In the genomic region with DNA sequence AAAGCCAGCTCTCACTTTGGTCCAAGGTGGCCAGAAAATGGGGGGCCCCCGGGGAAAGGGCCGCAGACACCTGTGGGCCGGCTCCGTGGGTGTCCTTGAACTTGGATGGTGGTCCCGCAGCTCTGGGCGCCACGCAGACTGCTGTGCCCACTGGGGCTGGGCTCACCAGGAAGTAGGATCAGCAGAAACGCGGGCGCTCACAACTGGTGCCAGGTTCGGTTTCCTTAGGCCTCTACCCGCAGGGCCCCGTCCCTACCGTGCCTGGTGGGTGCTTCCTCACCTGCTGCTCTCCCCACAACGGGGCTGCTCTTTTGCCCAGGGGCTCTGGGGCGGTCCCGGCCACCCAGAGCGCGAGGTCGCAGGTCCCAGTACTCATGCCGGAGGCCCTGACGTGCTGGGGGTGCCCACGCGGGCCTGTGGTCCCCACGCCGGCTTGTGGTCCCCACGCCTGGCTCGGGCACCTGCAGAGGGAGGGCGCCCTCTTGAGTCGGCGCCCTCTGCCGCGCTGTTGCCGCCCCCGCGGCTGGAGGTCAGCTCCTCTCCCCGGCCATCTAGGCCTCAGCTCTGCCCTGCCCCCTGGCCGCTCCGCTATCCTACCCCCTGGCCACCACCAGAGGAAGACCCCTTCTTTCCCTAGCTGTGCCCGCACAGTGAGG, we compare ENCODE assay signal across 19 cellular contexts.
DNase-seq lines count a peak whose midpoint lies in the region; ATAC-seq, FAIRE-seq and TF ChIP-seq lines count a peak whose summit lies in the region.
"Had no signal": no experiment of that assay in that cellular context is flagged by ENCODE, and none has a peak within 500 bp of the region (broad histone marks: within the 10 kb centered on the region; RNA-seq: fewer than 3 reads in every experiment).

No MANE protein-coding gene starts in this region.

- H4K91ac ChIP-seq in trophoblast cell (ENCODE audit: low read depth, low read length): no peak overlapping the region

- H2AFZ ChIP-seq in K562 (ENCODE audit: low read depth, low read length) (no peak overlapping the region), trophoblast cell (ENCODE audit: insufficient read depth, low read length, poor library complexity) (no peak overlapping the region)

- no peak overlapping the region for H2BK5ac ChIP-seq in trophoblast cell (ENCODE audit: low read depth, low read length, poor library complexity)

- peak; percentile 52 for DNase-seq in right atrium auricular region (ENCODE audit: low spot score)
- DNase-seq in Right ventricle myocardium inferior (ENCODE audit: missing footprints): no peak
- peak in 1 of 4 experiments; percentile 6 for DNase-seq in K562 (ENCODE audit: extremely low read depth in 1 of 4, low spot score in 3 of 4)
- no peak for DNase-seq in trophoblast cell
- DNase-seq in testis: no peak
- no peak for DNase-seq in activated naive CD8-positive, alpha-beta T cell treated with anti-CD3 and anti-CD28 coated beads, Interleukin-2, amount 50 U/mL, for 24 hours
- DNase-seq in cortex of kidney (lab: John Stamatoyannopoulos, UW): no peak
- DNase-seq in Ammon's horn (ENCODE audit: low spot score): no peak
- DNase-seq: AML-193; CD4-positive, alpha-beta memory T cell; DMS153; DMS79; GDM1 had no signal

- intact Hi-C loops in Right ventricle myocardium inferior (cut with DNase I) (no loop called here), K562 (cut with micrococcal nuclease) (no loop called here), testis (cut with DNase I; ENCODE audit: low total_unique reads) (no loop called here)

- H3K4me1 ChIP-seq in right atrium auricular region: no peaks in the 10 kb centered on the region
- H3K4me1 ChIP-seq in K562 (replicated peaks in 1 of 2; ENCODE audit: control insufficient read depth in 2 of 2, insufficient read depth in 2 of 2, low read length in 2 of 2): peaks cover 0 to 9% of the 10 kb centered on the region in 2 experiments; a peak in 1 of 5 replicates
- no peaks in the 10 kb centered on the region for H3K4me1 ChIP-seq in trophoblast cell (ENCODE audit: control insufficient read depth in 1 of 2, insufficient read depth in 2 of 2, low read length in 2 of 2)
- H3K4me1 ChIP-seq in testis: peaks cover 13% of the 10 kb centered on the region
- H3K4me1 ChIP-seq: A549, BLaER1, HAP-1 had no signal

- no peak overlapping the region for H4K12ac ChIP-seq in trophoblast cell (ENCODE audit: low read depth, low read length)

- no peak overlapping the region for H2AK5ac ChIP-seq in trophoblast cell (ENCODE audit: low read length)

- TF ChIP-seq POLR2A in K562 (conservative IDR thresholded peaks at IDR 0.05) (no peak), testis (IDR thresholded peaks at IDR 0.05) (no peak)

- H3K4me3 Mint-ChIP-seq in activated naive CD8-positive, alpha-beta T cell treated with anti-CD3 and anti-CD28 coated beads, Interleukin-2, amount 50 U/mL, for 24 hours: no peak overlapping the region
- H3K4me3 Mint-ChIP-seq: CD14-positive monocyte; CD4-positive, alpha-beta memory T cell had no signal

- TF ChIP-seq EP300 in K562 (IDR thresholded peaks at IDR 0.05; ENCODE audit: low read length): no peak

- POLR2A ChIA-PET in K562 (lab: Yijun Ruan, JAX): interaction anchor here (0.5 kb wide), 1 partner anchor 693 kb away, joined by 4 read pairs; no protein-coding TSS in a partner anchor

- H3K9me3 ChIP-seq in right atrium auricular region: no peaks in the 10 kb centered on the region
- no peaks in the 10 kb centered on the region for H3K9me3 ChIP-seq in K562 (replicated peaks; ENCODE audit: control insufficient read depth, insufficient read depth, low read depth, low read length)
- H3K9me3 ChIP-seq in trophoblast cell (ENCODE audit: insufficient read depth, low read depth, low read length): peaks cover 49% of the 10 kb centered on the region
- H3K9me3 ChIP-seq in testis: no peaks in the 10 kb centered on the region
- H3K9me3 ChIP-seq: HAP-1 had no signal

- H3K23ac ChIP-seq in trophoblast cell (ENCODE audit: low read length): no peak overlapping the region

- no peak for TF ChIP-seq CTCF in right atrium auricular region (IDR thresholded peaks at IDR 0.05)
- TF ChIP-seq CTCF in K562 (IDR thresholded peaks at IDR 0.05 in 2 of 3, conservative IDR thresholded peaks at IDR 0.05 in 1 of 3; ENCODE audit: insufficient read depth in 2 of 3, low read depth in 1 of 3, low read length in 3 of 3): 0 out of 6 replicates have a peak, but pooled peaks have one; percentile 7 to 25 (median 23)
- TF ChIP-seq CTCF in testis (IDR thresholded peaks at IDR 0.05): no peak

- no TSS peak for BruUV-seq in K562 (replicated peaks; lab: Mats Ljungman, UMichigan)

- H4K20me1 ChIP-seq in K562 (replicated peaks; ENCODE audit: control insufficient read depth, insufficient read depth, low read length): no peaks in the 10 kb centered on the region
- H4K20me1 ChIP-seq: BLaER1 had no signal

- H3K27me3 Mint-ChIP-seq in activated naive CD8-positive, alpha-beta T cell treated with anti-CD3 and anti-CD28 coated beads, Interleukin-2, amount 50 U/mL, for 24 hours: no peaks in the 10 kb centered on the region
- H3K27me3 Mint-ChIP-seq: CD4-positive, alpha-beta memory T cell had no signal

- no peak for FAIRE-seq in K562 (lab: Jason Lieb, UNC)
- FAIRE-seq: A549, H1 had no signal

- H2BK12ac ChIP-seq in trophoblast cell (ENCODE audit: low read length): no peak overlapping the region

- no peaks in the 10 kb centered on the region for H3K27me3 ChIP-seq in right atrium auricular region
- H3K27me3 ChIP-seq in K562 (ENCODE audit: control insufficient read depth in 2 of 2, insufficient read depth in 2 of 2, low read length in 2 of 2): peaks cover 0 to 6% of the 10 kb centered on the region in 2 experiments; a peak in 1 of 5 replicates
- H3K27me3 ChIP-seq in trophoblast cell (ENCODE audit: insufficient read depth, low read length): no peaks in the 10 kb centered on the region
- H3K27me3 ChIP-seq in testis: no peaks in the 10 kb centered on the region
- H3K27me3 ChIP-seq: BLaER1 had no signal

- no peaks in the 10 kb centered on the region for H3K4me1 Mint-ChIP-seq in activated naive CD8-positive, alpha-beta T cell treated with anti-CD3 and anti-CD28 coated beads, Interleukin-2, amount 50 U/mL, for 24 hours
- H3K4me1 Mint-ChIP-seq: CD14-positive monocyte; CD4-positive, alpha-beta memory T cell had no signal

- no peak for ATAC-seq in Right ventricle myocardium inferior
- peak; percentile 74 for ATAC-seq in K562
- no peak for ATAC-seq in activated naive CD8-positive, alpha-beta T cell treated with anti-CD3 and anti-CD28 coated beads, Interleukin-2, amount 50 U/mL, for 24 hours
- ATAC-seq: A549 had no signal

- no peaks in the 10 kb centered on the region for H3K79me1 ChIP-seq in trophoblast cell (ENCODE audit: low read length)

- H3K4me3 ChIP-seq in right atrium auricular region (no peak overlapping the region), K562 (no peak overlapping the region), trophoblast cell (ENCODE audit: low read depth, low read length) (peak overlapping the region; percentile 59), testis (peak overlapping the region; percentile 37 to 52)
- H3K4me3 ChIP-seq: A549, BLaER1, HAP-1 had no signal

- no peaks in the 10 kb centered on the region for H3K79me2 ChIP-seq in K562 (ENCODE audit: control insufficient read depth, insufficient read depth, low read length)
- H3K79me2 ChIP-seq in trophoblast cell (ENCODE audit: control insufficient read depth, insufficient read depth, low read length, poor library complexity): no peaks in the 10 kb centered on the region

- no peak overlapping the region for H3K14ac ChIP-seq in trophoblast cell (ENCODE audit: low read length)

- 2% methylated on average over 24 of the region's 40 CpGs for WGBS in K562 (ENCODE audit: insufficient coverage, low coverage, missing lambda C conversion rate)
- no CpG with 5 or more reads among the region's 40 CpGs for WGBS in trophoblast cell (ENCODE audit: extremely low coverage, insufficient coverage, insufficient read length)
- WGBS in testis, 2 donors: 56 to 88% methylated on average over 24 to 40 of the region's 40 CpGs

- H3K27ac Mint-ChIP-seq in activated naive CD8-positive, alpha-beta T cell treated with anti-CD3 and anti-CD28 coated beads, Interleukin-2, amount 50 U/mL, for 24 hours: no peak overlapping the region
- H3K27ac Mint-ChIP-seq: CD14-positive monocyte; CD4-positive, alpha-beta memory T cell had no signal

- TF ChIP-seq RAD21 in K562 (CRISPR knock-in tag; conservative IDR thresholded peaks at IDR 0.05 in 1 of 2, IDR thresholded peaks at IDR 0.05 in 1 of 2): peak in 1 of 2 experiments; percentile 11; a peak in 1 of 4 replicates

- in situ Hi-C loops in K562 (cut with MboI): no loop called here

- H3K4ac ChIP-seq in trophoblast cell (ENCODE audit: low read depth, low read length): no peak overlapping the region

- H3K27ac ChIP-seq in right atrium auricular region: no peak overlapping the region
- no peak overlapping the region for H3K27ac ChIP-seq in K562 (ENCODE audit: extremely low read depth, low read depth, low read length)
- H3K27ac ChIP-seq in trophoblast cell (ENCODE audit: low read depth, low read length): no peak overlapping the region
- H3K27ac ChIP-seq in testis: no peak overlapping the region
- H3K27ac ChIP-seq: 22Rv1, A549, BLaER1 had no signal

- H3K9ac ChIP-seq in K562 (ENCODE audit: insufficient read depth in 1 of 2, low read depth in 2 of 2, low read length in 2 of 2) (no peak overlapping the region), trophoblast cell (ENCODE audit: low read length) (no peak overlapping the region)
- H3K9ac ChIP-seq: BLaER1 had no signal

- no peaks in the 10 kb centered on the region for H3K9me1 ChIP-seq in K562 (ENCODE audit: control insufficient read depth, insufficient read depth, low read length)

- H3K36me3 ChIP-seq in right atrium auricular region (no peaks in the 10 kb centered on the region), K562 (ENCODE audit: control insufficient read depth, insufficient read depth, low read length) (no peaks in the 10 kb centered on the region), trophoblast cell (ENCODE audit: control insufficient read depth in 1 of 2, insufficient read depth in 2 of 2, low read length in 2 of 2) (no peaks in the 10 kb centered on the region), testis (ENCODE audit: low read depth, missing control alignments) (no peaks in the 10 kb centered on the region)
- H3K36me3 ChIP-seq: BLaER1, HAP-1 had no signal

- CTCF ChIA-PET in K562 (lab: Yijun Ruan, JAX; ENCODE audit: low intra/inter-chr PET ratio): no interaction called here

- no peaks in the 10 kb centered on the region for H3K36me3 Mint-ChIP-seq in activated naive CD8-positive, alpha-beta T cell treated with anti-CD3 and anti-CD28 coated beads, Interleukin-2, amount 50 U/mL, for 24 hours (ENCODE audit: low read depth)
- H3K36me3 Mint-ChIP-seq: CD14-positive monocyte; CD4-positive, alpha-beta memory T cell had no signal

- no peak overlapping the region for H3K4me2 ChIP-seq in K562 (ENCODE audit: insufficient read depth, low read length)
- H3K4me2 ChIP-seq in trophoblast cell (ENCODE audit: low read length): no peak overlapping the region
- H3K4me2 ChIP-seq: A549, BLaER1 had no signal

- peaks cover 3% of the 10 kb centered on the region for H3K9me3 Mint-ChIP-seq in activated naive CD8-positive, alpha-beta T cell treated with anti-CD3 and anti-CD28 coated beads, Interleukin-2, amount 50 U/mL, for 24 hours

- H3K18ac ChIP-seq in trophoblast cell (ENCODE audit: low read length): no peak overlapping the region

- no peak overlapping the region for H2BK120ac ChIP-seq in trophoblast cell (ENCODE audit: insufficient read depth, low read length, poor library complexity)

- H4K8ac ChIP-seq in trophoblast cell (ENCODE audit: low read depth, low read length): no peak overlapping the region

Comparison
In these comparisons a context has a peak if more than half of its experiments do, and no peak if none do; other contexts are left out.
1. H3K4me3 ChIP-seq: peak in trophoblast cell (single experiment) and testis (2 of 2); none in right atrium auricular region (0 of 2) and K562 (single experiment).
2. CTCF ChIP-seq: peak in K562 (3 of 3); none in right atrium auricular region (0 of 2) and testis (0 of 3).